Comparison of ENCODE assay signal across 14 cellular contexts in the genomic region with DNA sequence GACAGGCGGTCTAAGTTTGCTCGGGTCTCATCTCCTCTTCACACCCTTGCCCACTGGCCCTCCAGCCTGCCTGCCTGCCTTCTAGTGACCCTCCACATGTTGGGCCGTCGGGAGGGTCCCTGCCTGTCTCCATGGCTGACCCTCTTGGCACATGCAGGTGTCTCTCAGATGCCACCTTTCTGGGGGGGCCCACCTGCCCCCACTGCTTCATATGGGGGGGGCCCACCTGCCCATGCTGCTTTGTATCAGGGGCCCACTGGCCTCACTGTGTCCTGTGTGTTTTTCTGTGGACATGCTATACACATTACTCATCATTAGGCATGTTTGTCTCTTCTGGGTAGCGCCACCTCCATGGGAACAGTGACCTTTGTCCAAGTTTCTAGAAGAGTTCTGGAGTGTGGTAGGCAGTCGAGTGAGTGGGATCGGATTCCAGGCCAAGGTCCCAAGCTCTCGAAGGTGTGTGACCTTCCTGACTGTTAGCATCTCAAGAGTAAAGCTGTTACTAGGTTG. TPM values are rescaled to one million over a fixed set of nuclear protein-coding genes. Genes with fewer than 3 reads are reported as not detected.
DNase-seq lines count a peak whose midpoint lies in the region; ATAC-seq and TF ChIP-seq lines count a peak whose summit lies in the region.
"Had no signal": no experiment of that assay in that cellular context is flagged by ENCODE, and none has a peak within 500 bp of the region (broad histone marks: within the 10 kb centered on the region; RNA-seq: fewer than 3 reads in every experiment).

No MANE protein-coding gene starts in this region.

- no peaks in the 10 kb centered on the region for H4K20me1 ChIP-seq in SK-N-SH (ENCODE audit: insufficient read depth)

- no peaks in the 10 kb centered on the region for H3K9me3 ChIP-seq in liver (ENCODE audit: control insufficient read depth in 4 of 4, low read length in 3 of 4)
- no peaks in the 10 kb centered on the region for H3K9me3 ChIP-seq in SK-N-SH
- H3K9me3 ChIP-seq: pancreas, thyroid gland had no signal

- H3K79me2 ChIP-seq in SK-N-SH (ENCODE audit: insufficient read depth): no peaks in the 10 kb centered on the region

- peaks cover 4% of the 10 kb centered on the region for H3F3A ChIP-seq in SK-N-SH (replicated peaks; ENCODE audit: insufficient read depth)

- POLR2A ChIA-PET in SK-N-SH (lab: Yijun Ruan, JAX): no interaction called here

- H2AFZ ChIP-seq in SK-N-SH (ENCODE audit: low read depth): no peak overlapping the region

- no peak overlapping the region for H3K4me3 ChIP-seq in epithelial cell of esophagus (ENCODE audit: low read length)
- no peak overlapping the region for H3K4me3 ChIP-seq in liver (ENCODE audit: low read depth in 1 of 3, low read length in 3 of 3)
- H3K4me3 ChIP-seq in SK-N-SH (ENCODE audit: low read depth in 2 of 2, low read length in 1 of 2): no peak overlapping the region
- H3K4me3 ChIP-seq: pancreas, thyroid gland had no signal

- CTCF ChIA-PET in SK-N-SH (lab: Yijun Ruan, JAX): interaction anchor here (1.1 to 2.1 kb wide), 2 partner anchors 11 to 49 kb away, joined by 3 to 9 read pairs; no protein-coding TSS in a partner anchor

- no peaks in the 10 kb centered on the region for H3K9me2 ChIP-seq in SK-N-SH

- no peak for TF ChIP-seq EP300 in SK-N-SH (IDR thresholded peaks at IDR 0.05; ENCODE audit: borderline replicate concordance in 1 of 2, low read depth in 1 of 2, low read length in 1 of 2)

- TF ChIP-seq RAD21 in liver (IDR thresholded peaks at IDR 0.05): no peak
- no peak for TF ChIP-seq RAD21 in SK-N-SH (IDR thresholded peaks at IDR 0.05; ENCODE audit: low read length)

- H3K27me3 ChIP-seq in liver (ENCODE audit: control insufficient read depth in 4 of 4, insufficient read depth in 4 of 4, low read length in 3 of 4) (no peaks in the 10 kb centered on the region), SK-N-SH (ENCODE audit: insufficient read depth) (no peaks in the 10 kb centered on the region)
- H3K27me3 ChIP-seq: pancreas, thyroid gland had no signal

- TF ChIP-seq CTCF in epithelial cell of esophagus (IDR thresholded peaks at IDR 0.05; ENCODE audit: insufficient read depth, low read depth, low read length, missing control alignments) (no peak), liver (IDR thresholded peaks at IDR 0.05; ENCODE audit: low read depth, low read length, missing input control) (no peak), SK-N-SH (IDR thresholded peaks at IDR 0.05) (no peak)

- peaks cover 2 to 16% (median 9%) of the 10 kb centered on the region in 4 donors for H3K4me1 ChIP-seq in liver (ENCODE audit: control insufficient read depth in 4 of 4, insufficient read depth in 4 of 4, low read length in 3 of 4)
- no peaks in the 10 kb centered on the region; a peak in 2 of 4 replicates for H3K4me1 ChIP-seq in SK-N-SH (ENCODE audit: control insufficient read depth in 1 of 2, insufficient read depth in 2 of 2, low read depth in 1 of 2, low read length in 1 of 2)

- H3K27ac ChIP-seq in liver (ENCODE audit: low read depth in 1 of 2, low read length in 2 of 2) (peak overlapping the region in 1 of 2 donors; percentile 49), SK-N-SH (ENCODE audit: low read depth in 2 of 2, low read length in 1 of 2) (no peak overlapping the region)
- H3K27ac ChIP-seq: pancreas, thyroid gland had no signal

- no peak overlapping the region for H3K4me2 ChIP-seq in SK-N-SH

- no peak for ATAC-seq in HG02798 (IDR thresholded peaks at IDR 0.05; ENCODE audit: poor library complexity, unreplicated experiment)

- H3K36me3 ChIP-seq in liver (ENCODE audit: control insufficient read depth in 4 of 4, insufficient read depth in 3 of 4, low read depth in 1 of 4, low read length in 3 of 4) (peaks cover 0 to 14% (median 5%) of the 10 kb centered on the region in 4 donors), SK-N-SH (replicated peaks in 1 of 2; ENCODE audit: control insufficient read depth in 1 of 2, insufficient read depth in 2 of 2, low read length in 1 of 2) (peaks cover 0 to 22% of the 10 kb centered on the region in 2 experiments)

- DNase-seq in AG08396 (ENCODE audit: low spot score) (peak; percentile 43), HT-29 (ENCODE audit: low spot score) (peak; percentile 59), epithelial cell of esophagus (ENCODE audit: low read depth) (peak; percentile 24), SK-N-SH (no peak), NCI-H2196 treated with DMSO at 0.1 percent for 48 hours (lab: John Stamatoyannopoulos, UW; ENCODE audit: unreplicated experiment) (no peak), DMS79 (lab: John Stamatoyannopoulos, UW) (no peak)
- DNase-seq: activated effector memory CD4-positive, alpha-beta T cell treated with Interleukin-2 at 50 U/mL for 16 hours; caudate nucleus; NCI-H1092 treated with DMSO at 0.1 percent for 48 hours; NCI-H345; pancreas; thyroid gland had no signal

- WGBS in liver: 83% methylated on average over 8 of the region's 8 CpGs
- 94% methylated on average over 8 of the region's 8 CpGs for WGBS in SK-N-SH (ENCODE audit: low lambda C conversion rate)

- H3K9ac ChIP-seq in liver (ENCODE audit: low read depth in 1 of 2, low read length in 2 of 2) (no peak overlapping the region), SK-N-SH (no peak overlapping the region)

TF ChIP-seq in liver, 16 proteins besides CTCF, POLR2A, EP300 and RAD21:
- TF ChIP-seq, protein P1, sequence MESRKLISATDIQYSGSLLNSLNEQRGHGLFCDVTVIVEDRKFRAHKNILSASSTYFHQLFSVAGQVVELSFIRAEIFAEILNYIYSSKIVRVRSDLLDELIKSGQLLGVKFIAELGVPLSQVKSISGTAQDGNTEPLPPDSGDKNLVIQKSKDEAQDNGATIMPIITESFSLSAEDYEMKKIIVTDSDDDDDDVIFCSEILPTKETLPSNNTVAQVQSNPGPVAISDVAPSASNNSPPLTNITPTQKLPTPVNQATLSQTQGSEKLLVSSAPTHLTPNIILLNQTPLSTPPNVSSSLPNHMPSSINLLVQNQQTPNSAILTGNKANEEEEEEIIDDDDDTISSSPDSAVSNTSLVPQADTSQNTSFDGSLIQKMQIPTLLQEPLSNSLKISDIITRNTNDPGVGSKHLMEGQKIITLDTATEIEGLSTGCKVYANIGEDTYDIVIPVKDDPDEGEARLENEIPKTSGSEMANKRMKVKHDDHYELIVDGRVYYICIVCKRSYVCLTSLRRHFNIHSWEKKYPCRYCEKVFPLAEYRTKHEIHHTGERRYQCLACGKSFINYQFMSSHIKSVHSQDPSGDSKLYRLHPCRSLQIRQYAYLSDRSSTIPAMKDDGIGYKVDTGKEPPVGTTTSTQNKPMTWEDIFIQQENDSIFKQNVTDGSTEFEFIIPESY (IDR thresholded peaks at IDR 0.05): no peak
- TF ChIP-seq RXRA (IDR thresholded peaks at IDR 0.05) (peak in 1 of 2 donors; percentile 18), HNF4A (conservative IDR thresholded peaks at IDR 0.05) (peak; percentile 13 to 43), HNF4G (IDR thresholded peaks at IDR 0.05) (no peak)

TF ChIP-seq in SK-N-SH, 30 proteins besides CTCF, POLR2A, EP300 and RAD21 (continues in another document):
- TF ChIP-seq RCOR1 (IDR thresholded peaks at IDR 0.05; ENCODE audit: low read length) (no peak), RFX5 (IDR thresholded peaks at IDR 0.05; ENCODE audit: low read length) (no peak), MXI1 (IDR thresholded peaks at IDR 0.05; ENCODE audit: low read depth, low read length) (no peak), FOXJ3 (CRISPR knock-in tag; IDR thresholded peaks at IDR 0.05) (no peak), GABPA (IDR thresholded peaks at IDR 0.05; ENCODE audit: low read depth) (no peak), TEAD4 (IDR thresholded peaks at IDR 0.05; ENCODE audit: borderline replicate concordance, insufficient read depth) (no peak), CHD2 (IDR thresholded peaks at IDR 0.05; ENCODE audit: low read length, partially characterized antibody) (no peak), TCF12 (IDR thresholded peaks at IDR 0.05) (no peak), NRF1 (IDR thresholded peaks at IDR 0.05; ENCODE audit: low read depth, low read length) (no peak)
- TF ChIP-seq, protein P2, sequence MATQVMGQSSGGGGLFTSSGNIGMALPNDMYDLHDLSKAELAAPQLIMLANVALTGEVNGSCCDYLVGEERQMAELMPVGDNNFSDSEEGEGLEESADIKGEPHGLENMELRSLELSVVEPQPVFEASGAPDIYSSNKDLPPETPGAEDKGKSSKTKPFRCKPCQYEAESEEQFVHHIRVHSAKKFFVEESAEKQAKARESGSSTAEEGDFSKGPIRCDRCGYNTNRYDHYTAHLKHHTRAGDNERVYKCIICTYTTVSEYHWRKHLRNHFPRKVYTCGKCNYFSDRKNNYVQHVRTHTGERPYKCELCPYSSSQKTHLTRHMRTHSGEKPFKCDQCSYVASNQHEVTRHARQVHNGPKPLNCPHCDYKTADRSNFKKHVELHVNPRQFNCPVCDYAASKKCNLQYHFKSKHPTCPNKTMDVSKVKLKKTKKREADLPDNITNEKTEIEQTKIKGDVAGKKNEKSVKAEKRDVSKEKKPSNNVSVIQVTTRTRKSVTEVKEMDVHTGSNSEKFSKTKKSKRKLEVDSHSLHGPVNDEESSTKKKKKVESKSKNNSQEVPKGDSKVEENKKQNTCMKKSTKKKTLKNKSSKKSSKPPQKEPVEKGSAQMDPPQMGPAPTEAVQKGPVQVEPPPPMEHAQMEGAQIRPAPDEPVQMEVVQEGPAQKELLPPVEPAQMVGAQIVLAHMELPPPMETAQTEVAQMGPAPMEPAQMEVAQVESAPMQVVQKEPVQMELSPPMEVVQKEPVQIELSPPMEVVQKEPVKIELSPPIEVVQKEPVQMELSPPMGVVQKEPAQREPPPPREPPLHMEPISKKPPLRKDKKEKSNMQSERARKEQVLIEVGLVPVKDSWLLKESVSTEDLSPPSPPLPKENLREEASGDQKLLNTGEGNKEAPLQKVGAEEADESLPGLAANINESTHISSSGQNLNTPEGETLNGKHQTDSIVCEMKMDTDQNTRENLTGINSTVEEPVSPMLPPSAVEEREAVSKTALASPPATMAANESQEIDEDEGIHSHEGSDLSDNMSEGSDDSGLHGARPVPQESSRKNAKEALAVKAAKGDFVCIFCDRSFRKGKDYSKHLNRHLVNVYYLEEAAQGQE (IDR thresholded peaks at IDR 0.05; ENCODE audit: low read depth, low read length): no peak
- TF ChIP-seq, protein P3, sequence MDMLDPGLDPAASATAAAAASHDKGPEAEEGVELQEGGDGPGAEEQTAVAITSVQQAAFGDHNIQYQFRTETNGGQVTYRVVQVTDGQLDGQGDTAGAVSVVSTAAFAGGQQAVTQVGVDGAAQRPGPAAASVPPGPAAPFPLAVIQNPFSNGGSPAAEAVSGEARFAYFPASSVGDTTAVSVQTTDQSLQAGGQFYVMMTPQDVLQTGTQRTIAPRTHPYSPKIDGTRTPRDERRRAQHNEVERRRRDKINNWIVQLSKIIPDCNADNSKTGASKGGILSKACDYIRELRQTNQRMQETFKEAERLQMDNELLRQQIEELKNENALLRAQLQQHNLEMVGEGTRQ (IDR thresholded peaks at IDR 0.05; ENCODE audit: borderline replicate concordance, low read depth, low read length): no peak

RNA-seq across cellular contexts. Expression of a gene that starts 40.4 kb away (rescaled TPM):
- total RNA-seq in HT-29 (2014; rRNA removed; shearing (Covaris generic)): not detected in 2 replicates
- not detected for total RNA-seq in liver
- polyA plus RNA-seq in liver: under 1 TPM in 1 of 2 donors, not detected in 1; 0.05 TPM
- not detected in 2 replicates for polyA plus RNA-seq in SK-N-SH (2012; rRNA removed)
- not detected in 2 replicates for polyA plus RNA-seq in SK-N-SH (2012; cell fraction: cytosol; rRNA removed)
- 0.29 TPM in 1 of 2 replicates, not detected in the other for polyA plus RNA-seq in SK-N-SH (2012; cell fraction: nucleus; rRNA removed)
- total RNA-seq: thyroid gland had no signal

Comparison
In these comparisons a context has a peak if more than half of its experiments do, and no peak if none do; other contexts are left out.
1. DNase-seq: peak in AG08396 (single experiment), HT-29 (single experiment) and epithelial cell of esophagus (single experiment); none in SK-N-SH (single experiment), NCI-H2196 treated with DMSO at 0.1 percent for 48 hours (single experiment) and DMS79 (single experiment).